In genomic region chr13:44312898-44313551, GRCh38 we compare ENCODE assay signal across 10 cellular contexts.
DNase-seq lines count a peak whose midpoint lies in the region; ATAC-seq and TF ChIP-seq lines count a peak whose summit lies in the region.
"Had no signal": no experiment of that assay in that cellular context is flagged by ENCODE, and none has a peak within 500 bp of the region (broad histone marks: within the 10 kb centered on the region; RNA-seq: fewer than 3 reads in every experiment).

No MANE protein-coding gene starts in this region.

- no peak overlapping the region for H3K4me3 ChIP-seq in RWPE2 (ENCODE audit: severe bottlenecking)
- no peak overlapping the region for H3K4me3 ChIP-seq in fibroblast of villous mesenchyme (ENCODE audit: low read depth, low read length)
- H3K4me3 ChIP-seq in tibial artery: no peak overlapping the region
- no peak overlapping the region for H3K4me3 ChIP-seq in esophagus muscularis mucosa

- TF ChIP-seq CTCF in RWPE2 (IDR thresholded peaks at IDR 0.05; ENCODE audit: poor library complexity, severe bottlenecking) (no peak), fibroblast of villous mesenchyme (IDR thresholded peaks at IDR 0.05; ENCODE audit: insufficient read depth, low read depth, low read length) (no peak), tibial artery (IDR thresholded peaks at IDR 0.05) (no peak), esophagus muscularis mucosa (IDR thresholded peaks at IDR 0.05) (no peak)

- no peaks in the 10 kb centered on the region for H3K36me3 ChIP-seq in RWPE2 (ENCODE audit: low read depth)
- no peaks in the 10 kb centered on the region for H3K36me3 ChIP-seq in tibial artery
- no peaks in the 10 kb centered on the region for H3K36me3 ChIP-seq in esophagus muscularis mucosa

- peak overlapping the region; percentile 42 for H3K27ac Mint-ChIP-seq in activated naive CD4-positive, alpha-beta T cell treated with anti-CD3 and anti-CD28 coated beads for 36 hours

- no peak for TF ChIP-seq POLR2A in esophagus muscularis mucosa (IDR thresholded peaks at IDR 0.05; ENCODE audit: low read depth)

- H3K9me3 ChIP-seq in RWPE2 (ENCODE audit: severe bottlenecking): no peaks in the 10 kb centered on the region
- no peaks in the 10 kb centered on the region for H3K9me3 ChIP-seq in tibial artery
- no peaks in the 10 kb centered on the region for H3K9me3 ChIP-seq in esophagus muscularis mucosa

- peaks cover 2% of the 10 kb centered on the region for H3K36me3 Mint-ChIP-seq in activated naive CD4-positive, alpha-beta T cell treated with anti-CD3 and anti-CD28 coated beads for 36 hours (ENCODE audit: low read depth)

- WGBS in esophagus muscularis mucosa: 66% methylated on average over 2 of the region's 2 CpGs

- H3K4me1 ChIP-seq in RWPE2 (ENCODE audit: insufficient read depth, poor library complexity, severe bottlenecking) (peaks cover 48% of the 10 kb centered on the region), tibial artery (peaks cover 0 to 60% (median 38%) of the 10 kb centered on the region in 4 donors), esophagus muscularis mucosa (peaks cover 26 to 64% (median 56%) of the 10 kb centered on the region in 4 donors)

- DNase-seq in activated naive CD4-positive, alpha-beta T cell treated with anti-CD3 and anti-CD28 coated beads for 36 hours: peak; percentile 43
- no peak for DNase-seq in activated naive CD4-positive, alpha-beta T cell treated with anti-CD3 and anti-CD28 coated beads, Interleukin-2, amount 50 U/mL, for 16 hours
- DNase-seq in RWPE2 (ENCODE audit: low spot score) (no peak), fibroblast of villous mesenchyme (ENCODE audit: low read depth) (peak; percentile 73), tibial artery (no peak), GDM1 (lab: John Stamatoyannopoulos, UW) (no peak), germinal center (ENCODE audit: low spot score) (no peak), esophagus muscularis mucosa (ENCODE audit: extremely low spot score) (no peak)
- DNase-seq: stimulated activated CD4-positive, alpha-beta T cell treated with anti-CD3 and anti-CD28 coated beads, Interleukin-15, amount 100 ng/mL, for 24 hours had no signal

- peak; percentile 76 for ATAC-seq in RWPE2 (ENCODE audit: low read depth)

- intact Hi-C loops in activated naive CD4-positive, alpha-beta T cell treated with anti-CD3 and anti-CD28 coated beads for 36 hours (cut with micrococcal nuclease): loop anchor here (1.0 to 2.0 kb wide), 4 partner anchors 12 to 70 kb away; no protein-coding TSS in a partner anchor
- intact Hi-C loops in tibial artery (cut with DNase I; ENCODE audit: low total_unique reads) (no loop called here), esophagus muscularis mucosa (cut with DNase I) (loop anchor here (10.0 kb wide), 1 partner anchor 258 kb away; no protein-coding TSS in a partner anchor)

- H3K4me3 Mint-ChIP-seq in activated naive CD4-positive, alpha-beta T cell treated with anti-CD3 and anti-CD28 coated beads for 36 hours: no peak overlapping the region

- no peaks in the 10 kb centered on the region for H3K9me3 Mint-ChIP-seq in activated naive CD4-positive, alpha-beta T cell treated with anti-CD3 and anti-CD28 coated beads for 36 hours

- CTCF ChIA-PET in activated naive CD4-positive, alpha-beta T cell treated with anti-CD3 and anti-CD28 coated beads for 36 hours (lab: Charles Lee): no interaction called here

- peaks cover 21% of the 10 kb centered on the region for H3K27me3 Mint-ChIP-seq in activated naive CD4-positive, alpha-beta T cell treated with anti-CD3 and anti-CD28 coated beads for 36 hours (ENCODE audit: low read depth)

- H3K27ac ChIP-seq in RWPE2 (ENCODE audit: poor library complexity, severe bottlenecking) (peak overlapping the region; percentile 100), tibial artery (peak overlapping the region; percentile 55 to 56), esophagus muscularis mucosa (replicated peaks in 1 of 4) (peak overlapping the region in 1 of 4 donors; percentile 8)
- H3K27ac ChIP-seq: HL-60 had no signal

- TF ChIP-seq EP300 in esophagus muscularis mucosa (IDR thresholded peaks at IDR 0.05): no peak

- peaks cover 14% of the 10 kb centered on the region for H3K4me1 Mint-ChIP-seq in activated naive CD4-positive, alpha-beta T cell treated with anti-CD3 and anti-CD28 coated beads for 36 hours (ENCODE audit: low read depth)

- H3K27me3 ChIP-seq in RWPE2 (ENCODE audit: insufficient read depth, poor library complexity, severe bottlenecking): no peaks in the 10 kb centered on the region
- no peaks in the 10 kb centered on the region for H3K27me3 ChIP-seq in tibial artery
- H3K27me3 ChIP-seq in esophagus muscularis mucosa: no peaks in the 10 kb centered on the region

Comparison
In these comparisons a context has a peak if more than half of its experiments do, and no peak if none do; other contexts are left out.
1. DNase-seq: peak in activated naive CD4-positive, alpha-beta T cell treated with anti-CD3 and anti-CD28 coated beads for 36 hours (single experiment) and fibroblast of villous mesenchyme (single experiment); none in activated naive CD4-positive, alpha-beta T cell treated with anti-CD3 and anti-CD28 coated beads, Interleukin-2, amount 50 U/mL, for 16 hours (single experiment), RWPE2 (single experiment), tibial artery (0 of 2), GDM1 (single experiment), germinal center (single experiment) and esophagus muscularis mucosa (single experiment).